27 cellular contexts compared by ENCODE assay signal in the genomic region with DNA sequence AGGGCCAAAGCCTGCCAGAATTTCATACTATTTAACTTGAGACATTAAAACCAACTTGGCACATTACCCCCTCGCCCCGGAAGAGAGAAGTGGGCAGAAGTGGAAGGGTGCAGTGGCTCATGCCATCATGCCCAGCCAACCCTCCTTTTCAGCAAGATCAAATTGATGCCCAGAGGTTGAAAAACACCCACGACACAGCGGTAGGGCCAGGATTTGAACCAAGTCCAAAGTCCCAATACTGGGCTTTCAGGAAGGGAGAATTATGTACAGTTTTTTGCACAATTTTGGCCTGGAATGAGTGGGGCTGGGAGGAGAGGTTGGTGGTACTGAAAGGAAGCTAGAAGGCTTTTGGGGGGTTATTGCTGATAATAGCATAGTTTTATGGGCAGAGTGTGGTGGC. TPM values are rescaled to one million over a fixed set of nuclear protein-coding genes. Genes with fewer than 3 reads are reported as not detected.
DNase-seq lines count a peak whose midpoint lies in the region; ATAC-seq and TF ChIP-seq lines count a peak whose summit lies in the region.
"Had no signal": no experiment of that assay in that cellular context is flagged by ENCODE, and none has a peak within 500 bp of the region (broad histone marks: within the 10 kb centered on the region; RNA-seq: fewer than 3 reads in every experiment).

No MANE protein-coding gene starts in this region.

- intact Hi-C loops in activated CD8-positive, alpha-beta T cell treated with anti-CD3 and anti-CD28 coated beads for 36 hours (cut with micrococcal nuclease): no loop called here
- intact Hi-C loops in left cardiac atrium (cut with DNase I) (loop anchor here in 1 of 2 donors (10.0 kb wide), 1 partner anchor 293 kb away; a partner anchor contains a TSS), Right ventricle myocardium superior (cut with DNase I) (no loop called here), thyroid gland (cut with DNase I) (loop anchor here (10.0 kb wide), 1 partner anchor 293 kb away; a partner anchor contains a TSS)

- WGBS in thyroid gland, 2 donors: 43 to 72% methylated on average over 4 of the region's 4 CpGs

- no peaks in the 10 kb centered on the region for H3K9me3 ChIP-seq in thyroid gland
- H3K9me3 ChIP-seq: BE2C had no signal

- ATAC-seq in activated CD8-positive, alpha-beta T cell treated with anti-CD3 and anti-CD28 coated beads, Interleukin-2, amount 10 ng/mL, durations not matched to agents 7 days and 5 days: no peak
- no peak for ATAC-seq in activated CD8-positive, alpha-beta T cell treated with anti-CD3 and anti-CD28 coated beads for 36 hours
- ATAC-seq in left cardiac atrium: no peak
- ATAC-seq in Right ventricle myocardium superior (ENCODE audit: poor library complexity): no peak
- no peak for ATAC-seq in stimulated activated naive B cell treated with anti-CD40 and anti-IgM and Interleukin-4, amounts not matched to agents 10 μg/mL and 1 μg/mL and 100 μg/mL, for 72 hours (replicated peaks)

- H3K4me1 ChIP-seq in thyroid gland: peaks cover 31 to 55% of the 10 kb centered on the region in 2 donors

- H3K27ac Mint-ChIP-seq in activated CD8-positive, alpha-beta T cell treated with anti-CD3 and anti-CD28 coated beads, Interleukin-2, amount 10 ng/mL, durations not matched to agents 7 days and 5 days: peak overlapping the region; percentile 62
- H3K27ac Mint-ChIP-seq in activated CD8-positive, alpha-beta T cell treated with anti-CD3 and anti-CD28 coated beads for 36 hours: no peak overlapping the region
- H3K27ac Mint-ChIP-seq in stimulated activated naive B cell treated with anti-CD40 and anti-IgM and Interleukin-4, amounts not matched to agents 10 μg/mL and 1 μg/mL and 100 μg/mL, for 72 hours: no peak overlapping the region
- H3K27ac Mint-ChIP-seq: IgD-negative memory B cell had no signal

- H3K27me3 Mint-ChIP-seq in activated CD8-positive, alpha-beta T cell treated with anti-CD3 and anti-CD28 coated beads, Interleukin-2, amount 10 ng/mL, durations not matched to agents 7 days and 5 days (ENCODE audit: low read depth): no peaks in the 10 kb centered on the region
- no peaks in the 10 kb centered on the region for H3K27me3 Mint-ChIP-seq in activated CD8-positive, alpha-beta T cell treated with anti-CD3 and anti-CD28 coated beads for 36 hours
- H3K27me3 Mint-ChIP-seq in stimulated activated naive B cell treated with anti-CD40 and anti-IgM and Interleukin-4, amounts not matched to agents 10 μg/mL and 1 μg/mL and 100 μg/mL, for 72 hours: no peaks in the 10 kb centered on the region
- H3K27me3 Mint-ChIP-seq: IgD-negative memory B cell had no signal

- CTCF ChIA-PET in activated CD8-positive, alpha-beta T cell treated with anti-CD3 and anti-CD28 coated beads, Interleukin-2, amount 10 ng/mL, durations not matched to agents 7 days and 5 days (lab: Charles Lee): interaction anchor here (1.3 to 6.7 kb wide), 8 partner anchors 10 to 140 kb away, joined by 3 to 94 read pairs (median 12); a partner anchor contains a TSS
- CTCF ChIA-PET in activated CD8-positive, alpha-beta T cell treated with anti-CD3 and anti-CD28 coated beads for 36 hours (lab: Charles Lee): interaction anchor here (1.2 to 3.4 kb wide), 6 partner anchors 10 to 61 kb away, joined by 3 to 11 read pairs (median 7); a partner anchor contains a TSS

- H3K27me3 ChIP-seq in thyroid gland: no peaks in the 10 kb centered on the region
- H3K27me3 ChIP-seq: BE2C had no signal

- no peaks in the 10 kb centered on the region for H3K36me3 ChIP-seq in thyroid gland

- peaks cover 34% of the 10 kb centered on the region for H3K36me3 Mint-ChIP-seq in activated CD8-positive, alpha-beta T cell treated with anti-CD3 and anti-CD28 coated beads, Interleukin-2, amount 10 ng/mL, durations not matched to agents 7 days and 5 days (ENCODE audit: low read depth)
- H3K36me3 Mint-ChIP-seq in activated CD8-positive, alpha-beta T cell treated with anti-CD3 and anti-CD28 coated beads for 36 hours (ENCODE audit: low read depth): peaks cover 30% of the 10 kb centered on the region
- peaks cover 21 to 46% of the 10 kb centered on the region in 2 donors for H3K36me3 Mint-ChIP-seq in stimulated activated naive B cell treated with anti-CD40 and anti-IgM and Interleukin-4, amounts not matched to agents 10 μg/mL and 1 μg/mL and 100 μg/mL, for 72 hours
- H3K36me3 Mint-ChIP-seq: IgD-negative memory B cell had no signal

- POLR2A ChIA-PET in activated CD8-positive, alpha-beta T cell treated with anti-CD3 and anti-CD28 coated beads, Interleukin-2, amount 10 ng/mL, durations not matched to agents 7 days and 5 days (lab: Charles Lee): interaction anchor here (0.7 kb wide), 1 partner anchor 84 kb away, joined by 4 read pairs; no protein-coding TSS in a partner anchor
- POLR2A ChIA-PET in activated CD8-positive, alpha-beta T cell treated with anti-CD3 and anti-CD28 coated beads for 36 hours (lab: Charles Lee): interaction anchor here (1.3 to 3.1 kb wide), 2 partner anchors 11 to 18 kb away, joined by 3 to 14 read pairs; a partner anchor contains a TSS

- no peaks in the 10 kb centered on the region for H3K9me3 Mint-ChIP-seq in activated CD8-positive, alpha-beta T cell treated with anti-CD3 and anti-CD28 coated beads, Interleukin-2, amount 10 ng/mL, durations not matched to agents 7 days and 5 days (ENCODE audit: insufficient read depth)
- H3K9me3 Mint-ChIP-seq in activated CD8-positive, alpha-beta T cell treated with anti-CD3 and anti-CD28 coated beads for 36 hours: no peaks in the 10 kb centered on the region
- H3K9me3 Mint-ChIP-seq in stimulated activated naive B cell treated with anti-CD40 and anti-IgM and Interleukin-4, amounts not matched to agents 10 μg/mL and 1 μg/mL and 100 μg/mL, for 72 hours: no peaks in the 10 kb centered on the region
- H3K9me3 Mint-ChIP-seq: IgD-negative memory B cell had no signal

- H3K27ac ChIP-seq in thyroid gland: peak overlapping the region in 2 of 3 donors; percentile 62 to 84
- H3K27ac ChIP-seq: KMS-11 had no signal

- no peak for TF ChIP-seq CTCF in activated CD8-positive, alpha-beta T cell treated with anti-CD3 and anti-CD28 coated beads for 36 hours (IDR thresholded peaks at IDR 0.05)
- TF ChIP-seq CTCF in thyroid gland (IDR thresholded peaks at IDR 0.05): no peak

- no peak overlapping the region for H3K4me3 Mint-ChIP-seq in activated CD8-positive, alpha-beta T cell treated with anti-CD3 and anti-CD28 coated beads, Interleukin-2, amount 10 ng/mL, durations not matched to agents 7 days and 5 days
- H3K4me3 Mint-ChIP-seq in activated CD8-positive, alpha-beta T cell treated with anti-CD3 and anti-CD28 coated beads for 36 hours: no peak overlapping the region
- no peak overlapping the region for H3K4me3 Mint-ChIP-seq in stimulated activated naive B cell treated with anti-CD40 and anti-IgM and Interleukin-4, amounts not matched to agents 10 μg/mL and 1 μg/mL and 100 μg/mL, for 72 hours
- H3K4me3 Mint-ChIP-seq: CD14-positive monocyte, IgD-negative memory B cell had no signal

- no peak for DNase-seq in activated CD8-positive, alpha-beta T cell treated with anti-CD3 and anti-CD28 coated beads, Interleukin-2, amount 10 ng/mL, durations not matched to agents 7 days and 5 days
- no peak for DNase-seq in activated CD8-positive, alpha-beta T cell treated with anti-CD3 and anti-CD28 coated beads for 36 hours
- DNase-seq in left cardiac atrium: peak; percentile 6
- no peak for DNase-seq in Right ventricle myocardium superior
- DNase-seq in thyroid gland: peak in 1 of 2 donors; percentile 23
- no peak for DNase-seq in stimulated activated naive B cell treated with anti-CD40 and anti-IgM and Interleukin-4, amounts not matched to agents 10 μg/mL and 1 μg/mL and 100 μg/mL, for 72 hours
- DNase-seq: 8988T, ACHN, BE2C, DMS153, DND-41, HCEC 1CT, NCI-H1092, NCI-H1417 treated with DMSO at 0.1 percent for 48 hours, NCI-H1694 treated with DMSO at 0.1 percent for 48 hours, NCI-H2081 treated with DMSO at 0.1 percent for 48 hours, NCI-H2171, NCI-H226, NCI-H510A, NCI-H69, RPMI8226, SHP77 had no signal

- no peak overlapping the region for H3K4me3 ChIP-seq in thyroid gland (replicated peaks in 1 of 3)

- no peak for TF ChIP-seq POLR2A in thyroid gland (IDR thresholded peaks at IDR 0.05)

- H3K4me1 Mint-ChIP-seq in activated CD8-positive, alpha-beta T cell treated with anti-CD3 and anti-CD28 coated beads, Interleukin-2, amount 10 ng/mL, durations not matched to agents 7 days and 5 days (ENCODE audit: low read depth): peaks cover 44% of the 10 kb centered on the region
- peaks cover 22% of the 10 kb centered on the region for H3K4me1 Mint-ChIP-seq in activated CD8-positive, alpha-beta T cell treated with anti-CD3 and anti-CD28 coated beads for 36 hours (ENCODE audit: low read depth)
- peaks cover 10 to 23% of the 10 kb centered on the region in 2 donors for H3K4me1 Mint-ChIP-seq in stimulated activated naive B cell treated with anti-CD40 and anti-IgM and Interleukin-4, amounts not matched to agents 10 μg/mL and 1 μg/mL and 100 μg/mL, for 72 hours
- H3K4me1 Mint-ChIP-seq: CD14-positive monocyte had no signal

RNA-seq across cellular contexts. Expression of a gene that starts 11.0 kb away (rescaled TPM):
- total RNA-seq in activated CD8-positive, alpha-beta T cell treated with anti-CD3 and anti-CD28 coated beads, Interleukin-2, amount 10 ng/mL, durations not matched to agents 7 days and 5 days: 10 to 100 TPM; 24.2 to 26.9 TPM
- total RNA-seq in activated CD8-positive, alpha-beta T cell treated with anti-CD3 and anti-CD28 coated beads for 36 hours: 10 to 100 TPM; 31.2 to 38.1 TPM
- total RNA-seq in left cardiac atrium (1 to 10 TPM; 6.8 to 8.1 TPM), Right ventricle myocardium superior (3.3 TPM), thyroid gland (10 to 100 TPM; 10.7 to 34.5 (median 26.9) TPM)

RNA-seq across cellular contexts. Expression of a gene that starts 27.3 kb away (rescaled TPM):
- not detected for total RNA-seq in activated CD8-positive, alpha-beta T cell treated with anti-CD3 and anti-CD28 coated beads, Interleukin-2, amount 10 ng/mL, durations not matched to agents 7 days and 5 days
- not detected for total RNA-seq in activated CD8-positive, alpha-beta T cell treated with anti-CD3 and anti-CD28 coated beads for 36 hours
- total RNA-seq in left cardiac atrium: under 1 TPM; 0.39 to 0.47 TPM
- 0.13 TPM for total RNA-seq in Right ventricle myocardium superior
- 100 to 1,000 TPM in 3 of 4 donors, 10 to 100 TPM in 1; 43.1 to 166 (median 134) TPM for total RNA-seq in thyroid gland
- total RNA-seq: H1, SK-MEL-5 had no signal

RNA-seq across cellular contexts. Expression of a gene that starts 34.0 kb away (rescaled TPM):
- under 1 TPM in 1 of 2 experiments, not detected in 1; 0.34 TPM for total RNA-seq in activated CD8-positive, alpha-beta T cell treated with anti-CD3 and anti-CD28 coated beads, Interleukin-2, amount 10 ng/mL, durations not matched to agents 7 days and 5 days
- 1 to 10 TPM in 1 of 2 experiments, under 1 TPM in 1; 0.61 to 1.1 TPM for total RNA-seq in activated CD8-positive, alpha-beta T cell treated with anti-CD3 and anti-CD28 coated beads for 36 hours
- total RNA-seq in left cardiac atrium (100 to 1,000 TPM in 1 of 2 donors, 10 to 100 TPM in 1; 58.3 to 325 TPM), Right ventricle myocardium superior (95.4 TPM), thyroid gland (10 to 100 TPM in 3 of 4 donors, 1 to 10 TPM in 1; 6.1 to 15.6 (median 10.9) TPM)
- total RNA-seq: H1, SK-MEL-5 had no signal

RNA-seq across cellular contexts. Expression of a gene that starts 42.8 kb away (rescaled TPM):
- 100 to 1,000 TPM; 115 to 126 TPM for total RNA-seq in activated CD8-positive, alpha-beta T cell treated with anti-CD3 and anti-CD28 coated beads, Interleukin-2, amount 10 ng/mL, durations not matched to agents 7 days and 5 days
- 100 to 1,000 TPM; 150 to 162 TPM for total RNA-seq in activated CD8-positive, alpha-beta T cell treated with anti-CD3 and anti-CD28 coated beads for 36 hours
- total RNA-seq in left cardiac atrium: 100 to 1,000 TPM in 1 of 2 donors, 10 to 100 TPM in 1; 92.7 to 120 TPM
- 103 TPM for total RNA-seq in Right ventricle myocardium superior
- 100 to 1,000 TPM in 1 of 4 donors, 10 to 100 TPM in 3; 29.4 to 113 (median 48.3) TPM for total RNA-seq in thyroid gland

RNA-seq across cellular contexts. Expression of a gene that starts 44.0 kb away (rescaled TPM):
- 10 to 100 TPM; 29.7 to 34.0 TPM for total RNA-seq in activated CD8-positive, alpha-beta T cell treated with anti-CD3 and anti-CD28 coated beads, Interleukin-2, amount 10 ng/mL, durations not matched to agents 7 days and 5 days
- total RNA-seq in activated CD8-positive, alpha-beta T cell treated with anti-CD3 and anti-CD28 coated beads for 36 hours: 10 to 100 TPM; 24.7 to 24.9 TPM
- total RNA-seq in left cardiac atrium (10 to 100 TPM; 27.6 to 48.0 TPM), Right ventricle myocardium superior (114 TPM), thyroid gland (10 to 100 TPM; 49.7 to 69.4 (median 53.6) TPM)

Comparison
In these comparisons a context has a peak if more than half of its experiments do, and no peak if none do; other contexts are left out.
1. RNA of a gene that starts 27.3 kb away (total RNA-seq): 43.1 to 166 TPM in thyroid gland; 0.39 to 0.47 TPM in left cardiac atrium, 0.13 TPM in Right ventricle myocardium superior (single experiment), not detected in activated CD8-positive, alpha-beta T cell treated with anti-CD3 and anti-CD28 coated beads, Interleukin-2, amount 10 ng/mL, durations not matched to agents 7 days and 5 days and not detected in activated CD8-positive, alpha-beta T cell treated with anti-CD3 and anti-CD28 coated beads for 36 hours; every median in the first group is over 10 times any median in the second.